Comparison of ENCODE assay signal across 24 cellular contexts in the genomic region with DNA sequence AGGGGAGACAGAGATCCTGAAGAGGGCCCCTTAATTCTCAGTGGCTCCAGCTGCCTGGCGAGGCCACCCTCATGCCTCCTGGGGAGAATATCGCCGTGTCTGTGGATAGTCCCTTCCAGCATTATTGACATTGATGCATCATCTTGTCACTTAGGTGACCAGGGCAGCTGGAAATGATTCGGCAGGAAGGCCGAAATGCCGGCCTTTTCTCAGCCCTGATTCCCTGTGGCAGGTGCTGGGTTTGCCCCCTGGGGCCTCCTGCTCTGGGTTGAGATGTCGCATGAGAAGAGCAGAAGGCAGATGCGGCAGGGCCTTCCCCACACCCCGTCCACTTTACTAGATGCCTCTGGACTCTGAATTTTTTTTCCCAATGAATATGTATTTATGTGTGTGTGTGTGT.
DNase-seq lines count a peak whose midpoint lies in the region; ATAC-seq, FAIRE-seq and TF ChIP-seq lines count a peak whose summit lies in the region.
"Had no signal": no experiment of that assay in that cellular context is flagged by ENCODE, and none has a peak within 500 bp of the region (broad histone marks: within the 10 kb centered on the region; RNA-seq: fewer than 3 reads in every experiment).

No MANE protein-coding gene starts in this region.

- H3K36me3 ChIP-seq in BLaER1 treated with 17β-estradiol and CSF1 and Interleukin-3, amounts not matched to agents 10 nM and 100 nM: peaks cover 0 to 50% (median 30%) of the 10 kb centered on the region in 11 experiments; a peak in 15 of 22 replicates
- H3K36me3 ChIP-seq: esophagus muscularis mucosa, sigmoid colon had no signal

- TF ChIP-seq CTCF in A549 (IDR thresholded peaks at IDR 0.05): no peak

- no peaks in the 10 kb centered on the region for H3K9me3 Mint-ChIP-seq in dendritic cell treated with granulocyte-macrophage colony-stimulating factor and Interleukin-4, amounts not matched to agents 40 ng/mL and 50 ng/mL, for 4 days
- H3K9me3 Mint-ChIP-seq: activated CD4-positive, alpha-beta memory T cell treated with anti-CD3 and anti-CD28 coated beads for 36 hours; CD8-positive, alpha-beta memory T cell; mesothelial cell of epicardium had no signal

- H3K27ac ChIP-seq in A549: peak overlapping the region; percentile 10 to 22; a peak in 3 of 6 replicates
- H3K27ac ChIP-seq in BLaER1 treated with 17β-estradiol and CSF1 and Interleukin-3, amounts not matched to agents 10 nM and 100 nM: peak overlapping the region in 4 of 11 experiments; percentile 4 to 83 (median 34); a peak in 6 of 22 replicates
- H3K27ac ChIP-seq: esophagus muscularis mucosa, sigmoid colon had no signal

- DNase-seq in A549 (ENCODE audit: low read depth in 1 of 2, low spot score in 1 of 2) (no peak), NCI-H146 treated with DMSO at 0.1 percent for 48 hours (lab: John Stamatoyannopoulos, UW; ENCODE audit: unreplicated experiment) (peak; percentile 86), COLO829 (ENCODE audit: low spot score) (no peak)
- DNase-seq: activated CD4-positive, alpha-beta memory T cell treated with anti-CD3 and anti-CD28 coated beads for 36 hours; activated gamma-delta T cell treated with Interleukin-2 at 50 U/mL for 16 hours; body of pancreas; CD8-positive, alpha-beta memory T cell; effector CD8-positive, alpha-beta T cell; EL; hypothalamus; left ventricle myocardium superior; NCI-H1436; NCI-H2227 treated with DMSO at 0.1 percent for 48 hours; nephron progenitor cell; sigmoid colon had no signal

- CTCF ChIA-PET in A549 (lab: Yijun Ruan, JAX): interaction anchor here (0.6 to 3.6 kb wide), 4 partner anchors 37 to 99 kb away, joined by 3 to 25 read pairs (median 4); no protein-coding TSS in a partner anchor

- no peaks in the 10 kb centered on the region for H3K27me3 Mint-ChIP-seq in dendritic cell treated with granulocyte-macrophage colony-stimulating factor and Interleukin-4, amounts not matched to agents 40 ng/mL and 50 ng/mL, for 4 days
- H3K27me3 Mint-ChIP-seq: activated CD4-positive, alpha-beta memory T cell treated with anti-CD3 and anti-CD28 coated beads for 36 hours; CD8-positive, alpha-beta memory T cell had no signal

- intact Hi-C loops in dendritic cell treated with granulocyte-macrophage colony-stimulating factor and Interleukin-4, amounts not matched to agents 40 ng/mL and 50 ng/mL, for 4 days (cut with micrococcal nuclease): no loop called here

- no peak overlapping the region; a peak in 4 of 22 replicates for H3K9ac ChIP-seq in BLaER1 treated with 17β-estradiol and CSF1 and Interleukin-3, amounts not matched to agents 10 nM and 100 nM

- H3K9me3 ChIP-seq in A549: no peaks in the 10 kb centered on the region
- H3K9me3 ChIP-seq in BLaER1 treated with 17β-estradiol and CSF1 and Interleukin-3, amounts not matched to agents 10 nM and 100 nM (replicated peaks in 1 of 11): no peaks in the 10 kb centered on the region
- H3K9me3 ChIP-seq: body of pancreas, esophagus muscularis mucosa, sigmoid colon had no signal

- no peak for TF ChIP-seq RAD21 in A549 (conservative IDR thresholded peaks at IDR 0.05 in 1 of 2, IDR thresholded peaks at IDR 0.05 in 1 of 2)

- peaks cover 10% of the 10 kb centered on the region for H3K36me3 Mint-ChIP-seq in dendritic cell treated with granulocyte-macrophage colony-stimulating factor and Interleukin-4, amounts not matched to agents 40 ng/mL and 50 ng/mL, for 4 days (ENCODE audit: low read depth)
- H3K36me3 Mint-ChIP-seq: activated CD4-positive, alpha-beta memory T cell treated with anti-CD3 and anti-CD28 coated beads for 36 hours; mesothelial cell of epicardium had no signal

- no peak for ATAC-seq in A549
- ATAC-seq in GM21390 (IDR thresholded peaks at IDR 0.05; ENCODE audit: unreplicated experiment): no peak
- no peak for ATAC-seq in HG02981 (IDR thresholded peaks at IDR 0.05; ENCODE audit: unreplicated experiment)
- ATAC-seq: body of pancreas, left ventricle myocardium superior had no signal

- POLR2A ChIA-PET in A549 (lab: Yijun Ruan, JAX): no interaction called here

- no peak for FAIRE-seq in A549 (lab: Jason Lieb, UNC)
- FAIRE-seq: frontal cortex, H54, islet of Langerhans had no signal

- TF ChIP-seq EP300 in A549 (IDR thresholded peaks at IDR 0.05): no peak

- H4K20me1 ChIP-seq in BLaER1 treated with 17β-estradiol and CSF1 and Interleukin-3, amounts not matched to agents 10 nM and 100 nM: peaks cover 28 to 94% (median 81%) of the 10 kb centered on the region in 11 experiments; a peak in 21 of 22 replicates

- H3K4me3 Mint-ChIP-seq in dendritic cell treated with granulocyte-macrophage colony-stimulating factor and Interleukin-4, amounts not matched to agents 40 ng/mL and 50 ng/mL, for 4 days: no peak overlapping the region
- H3K4me3 Mint-ChIP-seq: activated CD4-positive, alpha-beta memory T cell treated with anti-CD3 and anti-CD28 coated beads for 36 hours; CD8-positive, alpha-beta memory T cell; mesothelial cell of epicardium; nephron progenitor cell had no signal

- H3K27ac Mint-ChIP-seq in dendritic cell treated with granulocyte-macrophage colony-stimulating factor and Interleukin-4, amounts not matched to agents 40 ng/mL and 50 ng/mL, for 4 days: peak overlapping the region; percentile 21
- H3K27ac Mint-ChIP-seq: activated CD4-positive, alpha-beta memory T cell treated with anti-CD3 and anti-CD28 coated beads for 36 hours; CD8-positive, alpha-beta memory T cell; mesothelial cell of epicardium; nephron progenitor cell had no signal

- H3K4me1 Mint-ChIP-seq in dendritic cell treated with granulocyte-macrophage colony-stimulating factor and Interleukin-4, amounts not matched to agents 40 ng/mL and 50 ng/mL, for 4 days (ENCODE audit: low read depth): peaks cover 45% of the 10 kb centered on the region

- no peaks in the 10 kb centered on the region for H3K27me3 ChIP-seq in BLaER1 treated with 17β-estradiol and CSF1 and Interleukin-3, amounts not matched to agents 10 nM and 100 nM
- H3K27me3 ChIP-seq: body of pancreas, esophagus muscularis mucosa, sigmoid colon had no signal

- peaks cover 33% of the 10 kb centered on the region for H3K4me1 ChIP-seq in A549
- peaks cover 35 to 69% (median 54%) of the 10 kb centered on the region in 10 experiments for H3K4me1 ChIP-seq in BLaER1 treated with 17β-estradiol and CSF1 and Interleukin-3, amounts not matched to agents 10 nM and 100 nM
- H3K4me1 ChIP-seq: sigmoid colon had no signal

- no peak overlapping the region for H3K4me2 ChIP-seq in A549
- peak overlapping the region in 9 of 11 experiments; percentile 83 to 98 (median 92); a peak in 18 of 22 replicates for H3K4me2 ChIP-seq in BLaER1 treated with 17β-estradiol and CSF1 and Interleukin-3, amounts not matched to agents 10 nM and 100 nM

- 37% methylated on average over 9 of the region's 9 CpGs for WGBS in A549 (ENCODE audit: missing lambda C conversion rate)

- no peak for TF ChIP-seq POLR2A in A549 (IDR thresholded peaks at IDR 0.05; ENCODE audit: low read length)

- no peak overlapping the region for H3K4me3 ChIP-seq in A549
- H3K4me3 ChIP-seq in BLaER1 treated with 17β-estradiol and CSF1 and Interleukin-3, amounts not matched to agents 10 nM and 100 nM: no peak overlapping the region
- H3K4me3 ChIP-seq: body of pancreas, esophagus muscularis mucosa, sigmoid colon had no signal

TF ChIP-seq in A549, 52 proteins besides CTCF, POLR2A, EP300 and RAD21:
- TF ChIP-seq ESRRA (IDR thresholded peaks at IDR 0.05; ENCODE audit: borderline replicate concordance, low read length): no peak
- no peak for TF ChIP-seq CBX2 (IDR thresholded peaks at IDR 0.05; ENCODE audit: borderline replicate concordance, low read depth)
- TF ChIP-seq, protein P1, sequence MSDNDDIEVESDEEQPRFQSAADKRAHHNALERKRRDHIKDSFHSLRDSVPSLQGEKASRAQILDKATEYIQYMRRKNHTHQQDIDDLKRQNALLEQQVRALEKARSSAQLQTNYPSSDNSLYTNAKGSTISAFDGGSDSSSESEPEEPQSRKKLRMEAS (IDR thresholded peaks at IDR 0.05): no peak
- TF ChIP-seq HOXA7 (CRISPR knock-in tag; IDR thresholded peaks at IDR 0.05): no peak
- TF ChIP-seq KDM5A (IDR thresholded peaks at IDR 0.05): no peak
- no peak for TF ChIP-seq FOSL2 (IDR thresholded peaks at IDR 0.05)
- no peak for TF ChIP-seq FOSL2 (CRISPR knock-in tag; IDR thresholded peaks at IDR 0.05)
- no peak for TF ChIP-seq CBX8 (IDR thresholded peaks at IDR 0.05)
- no peak for TF ChIP-seq MAFK (IDR thresholded peaks at IDR 0.05; ENCODE audit: partially characterized antibody)
- TF ChIP-seq, protein P2, sequence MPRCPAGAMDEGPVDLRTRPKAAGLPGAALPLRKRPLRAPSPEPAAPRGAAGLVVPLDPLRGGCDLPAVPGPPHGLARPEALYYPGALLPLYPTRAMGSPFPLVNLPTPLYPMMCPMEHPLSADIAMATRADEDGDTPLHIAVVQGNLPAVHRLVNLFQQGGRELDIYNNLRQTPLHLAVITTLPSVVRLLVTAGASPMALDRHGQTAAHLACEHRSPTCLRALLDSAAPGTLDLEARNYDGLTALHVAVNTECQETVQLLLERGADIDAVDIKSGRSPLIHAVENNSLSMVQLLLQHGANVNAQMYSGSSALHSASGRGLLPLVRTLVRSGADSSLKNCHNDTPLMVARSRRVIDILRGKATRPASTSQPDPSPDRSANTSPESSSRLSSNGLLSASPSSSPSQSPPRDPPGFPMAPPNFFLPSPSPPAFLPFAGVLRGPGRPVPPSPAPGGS (IDR thresholded peaks at IDR 0.05): no peak
- no peak for TF ChIP-seq TP53 (CRISPR knock-in tag; IDR thresholded peaks at IDR 0.05)
- TF ChIP-seq SMC3 (IDR thresholded peaks at IDR 0.05): no peak
- TF ChIP-seq, protein P3, sequence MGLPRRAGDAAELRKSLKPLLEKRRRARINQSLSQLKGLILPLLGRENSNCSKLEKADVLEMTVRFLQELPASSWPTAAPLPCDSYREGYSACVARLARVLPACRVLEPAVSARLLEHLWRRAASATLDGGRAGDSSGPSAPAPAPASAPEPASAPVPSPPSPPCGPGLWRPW (IDR thresholded peaks at IDR 0.05): no peak
- TF ChIP-seq, protein P4, sequence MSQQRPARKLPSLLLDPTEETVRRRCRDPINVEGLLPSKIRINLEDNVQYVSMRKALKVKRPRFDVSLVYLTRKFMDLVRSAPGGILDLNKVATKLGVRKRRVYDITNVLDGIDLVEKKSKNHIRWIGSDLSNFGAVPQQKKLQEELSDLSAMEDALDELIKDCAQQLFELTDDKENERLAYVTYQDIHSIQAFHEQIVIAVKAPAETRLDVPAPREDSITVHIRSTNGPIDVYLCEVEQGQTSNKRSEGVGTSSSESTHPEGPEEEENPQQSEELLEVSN (IDR thresholded peaks at IDR 0.05; ENCODE audit: borderline replicate concordance, low read depth): no peak
- no peak for TF ChIP-seq RFX5 (IDR thresholded peaks at IDR 0.05)
- no peak for TF ChIP-seq JUNB (IDR thresholded peaks at IDR 0.05)
- TF ChIP-seq TFCP2L1 (CRISPR knock-in tag; IDR thresholded peaks at IDR 0.05): no peak
- TF ChIP-seq RCOR1 (IDR thresholded peaks at IDR 0.05; ENCODE audit: low read depth, low read length): no peak
